Comparison of ENCODE assay signal across 17 cellular contexts in genomic region chr10:9535744-9536143, GRCh38.
DNase-seq lines count a peak whose midpoint lies in the region; ATAC-seq, FAIRE-seq and TF ChIP-seq lines count a peak whose summit lies in the region.
"Had no signal": no experiment of that assay in that cellular context is flagged by ENCODE, and none has a peak within 500 bp of the region (broad histone marks: within the 10 kb centered on the region; RNA-seq: fewer than 3 reads in every experiment).

No MANE protein-coding gene starts in this region.

- H3K27ac ChIP-seq in GM12878 (ENCODE audit: control insufficient read depth, insufficient read depth), result no peak overlapping the region
- H3K27ac ChIP-seq: ascending aorta, upper lobe of left lung had no signal

- H3K27me3 ChIP-seq in GM12878 (replicated peaks in 1 of 2; ENCODE audit: control insufficient read depth in 2 of 2, insufficient read depth in 2 of 2, low read length in 1 of 2), result no peaks in the 10 kb centered on the region
- H3K27me3 ChIP-seq: ascending aorta, upper lobe of left lung had no signal

- SMC1A ChIA-PET in GM12878 (lab: Charles Lee; ENCODE audit: uncharacterized antibody, unreplicated experiment), result no interaction called here

- no peak for TF ChIP-seq POLR2A in GM12878 (IDR thresholded peaks at IDR 0.05; ENCODE audit: low read depth, low read length)

- no peaks in the 10 kb centered on the region for H3K4me1 Mint-ChIP-seq in activated naive CD8-positive, alpha-beta T cell treated with anti-CD3 and anti-CD28 coated beads for 36 hours

- BruUV-seq in GM12878 (replicated peaks; lab: Mats Ljungman, UMichigan), result no TSS peak

- 0% methylated on average over 4 of the region's 4 CpGs for WGBS in GM12878 (ENCODE audit: insufficient coverage, insufficient replicate concordance, low lambda C conversion rate, missing lambda C conversion rate)

- CTCF ChIA-PET in GM12878 (lab: Yijun Ruan, JAX), result no interaction called here

- no peak for TF ChIP-seq EP300 in GM12878 (IDR thresholded peaks at IDR 0.05; ENCODE audit: borderline replicate concordance in 1 of 2, control insufficient read depth in 1 of 2, low read depth in 2 of 2, low read length in 2 of 2)

- peak; percentile 81 for FAIRE-seq in GM12878 (lab: Jason Lieb, UNC)
- FAIRE-seq: kidney had no signal

- RAD21 ChIA-PET in GM12878 (lab: Charles Lee; ENCODE audit: unreplicated experiment), result no interaction called here

- peaks cover 2% of the 10 kb centered on the region for H3K9me3 Mint-ChIP-seq in activated naive CD8-positive, alpha-beta T cell treated with anti-CD3 and anti-CD28 coated beads for 36 hours

- intact Hi-C loops in GM12878 (cut with micrococcal nuclease; ENCODE audit: unreplicated experiment), result no loop called here

- H3K9me3 ChIP-seq in GM12878 (replicated peaks; ENCODE audit: control insufficient read depth, insufficient read depth, low read length), result no peaks in the 10 kb centered on the region
- H3K9me3 ChIP-seq: ascending aorta, SK-N-SH, upper lobe of left lung had no signal

- peak; percentile 65 for DNase-seq in GM12878 (ENCODE audit: low read depth, low spot score)
- no peak for DNase-seq in activated naive CD8-positive, alpha-beta T cell treated with anti-CD3 and anti-CD28 coated beads for 36 hours
- DNase-seq in stimulated activated CD4-positive, alpha-beta T cell treated with anti-CD3 and anti-CD28 coated beads, Interleukin-2, amount 100 ng/mL, for 24 hours, result no peak
- DNase-seq in activated gamma-delta T cell treated with Interleukin-2 at 50 U/mL for 16 hours, result no peak
- no peak for DNase-seq in D341Med (ENCODE audit: low spot score)
- DNase-seq: activated gamma-delta T cell; cortex of kidney; GOT3; kidney; NCI-H1417 treated with DMSO at 0.1 percent for 48 hours; SK-N-SH; stimulated activated naive CD4-positive, alpha-beta T cell; upper lobe of left lung had no signal

- H2AFZ ChIP-seq in GM12878 (ENCODE audit: control insufficient read depth, low read depth, low read length), result no peak overlapping the region; the same call in 1 of the 2 replicates

- H3K9ac ChIP-seq in GM12878 (ENCODE audit: control insufficient read depth, insufficient read depth, low read length), result no peak overlapping the region
- H3K9ac ChIP-seq: SK-N-SH had no signal

- H3K36me3 ChIP-seq in GM12878 (ENCODE audit: control insufficient read depth in 2 of 2, insufficient read depth in 2 of 2, low read length in 1 of 2), result no peaks in the 10 kb centered on the region
- H3K36me3 ChIP-seq: ascending aorta, upper lobe of left lung had no signal

- H3K27ac Mint-ChIP-seq in activated naive CD8-positive, alpha-beta T cell treated with anti-CD3 and anti-CD28 coated beads for 36 hours, result no peak overlapping the region

- TF ChIP-seq RAD21 in GM12878 (IDR thresholded peaks at IDR 0.05; ENCODE audit: insufficient read depth, low read depth, low read length), result no peak

- ATAC-seq in GM18909 (IDR thresholded peaks at IDR 0.05; ENCODE audit: poor library complexity, unreplicated experiment) (peak; percentile 84), GM21825 (IDR thresholded peaks at IDR 0.05; ENCODE audit: unreplicated experiment) (peak; percentile 65), HG03139 (IDR thresholded peaks at IDR 0.05; ENCODE audit: unreplicated experiment) (peak; percentile 85), GM12878 (peak; percentile 98)

- H3K4me2 ChIP-seq in GM12878 (ENCODE audit: control insufficient read depth, insufficient read depth), result no peak overlapping the region
- H3K4me2 ChIP-seq: SK-N-SH had no signal

- H3K4me1 ChIP-seq in GM12878 (ENCODE audit: control insufficient read depth, insufficient read depth, low read length), result peaks cover 3% of the 10 kb centered on the region
- H3K4me1 ChIP-seq: ascending aorta, upper lobe of left lung had no signal

- no peaks in the 10 kb centered on the region for H3K79me2 ChIP-seq in GM12878 (ENCODE audit: control insufficient read depth, insufficient read depth, low read length)

- H4K20me1 ChIP-seq in GM12878 (ENCODE audit: control insufficient read depth, insufficient read depth), result no peaks in the 10 kb centered on the region

- POLR2A ChIA-PET in GM12878 (lab: Charles Lee), result no interaction called here

- H3K36me3 Mint-ChIP-seq in activated naive CD8-positive, alpha-beta T cell treated with anti-CD3 and anti-CD28 coated beads for 36 hours, result no peaks in the 10 kb centered on the region

- no peak overlapping the region for H3K4me3 Mint-ChIP-seq in activated naive CD8-positive, alpha-beta T cell treated with anti-CD3 and anti-CD28 coated beads for 36 hours

- H3K4me3 ChIP-seq in GM12878, result no peak overlapping the region
- H3K4me3 ChIP-seq: ascending aorta, upper lobe of left lung had no signal

- peaks cover under 1% of the 10 kb centered on the region for H3K27me3 Mint-ChIP-seq in activated naive CD8-positive, alpha-beta T cell treated with anti-CD3 and anti-CD28 coated beads for 36 hours

- in situ Hi-C loops in GM12878 (cut with MboI), result no loop called here

- no peak for TF ChIP-seq CTCF in GM12878 (IDR thresholded peaks at IDR 0.05 in 2 of 3, conservative IDR thresholded peaks at IDR 0.05 in 1 of 3; ENCODE audit: control insufficient read depth in 2 of 3, extremely low read depth in 1 of 3, insufficient read depth in 1 of 3, low read depth in 3 of 3, low read length in 3 of 3)

TF ChIP-seq in GM12878, 131 proteins besides CTCF, POLR2A, EP300 and RAD21:
- peak; percentile 54; the same call in 1 of the 3 replicates for TF ChIP-seq POU2F2 (IDR thresholded peaks at IDR 0.05; ENCODE audit: borderline replicate concordance, low read depth, low read length)
- 0 out of 2 replicates have a peak, but pooled peaks have one; percentile 20 for TF ChIP-seq MEF2A (IDR thresholded peaks at IDR 0.05; ENCODE audit: insufficient read depth, low read depth, low read length)
- no peak for TF ChIP-seq YY1 (IDR thresholded peaks at IDR 0.05; ENCODE audit: low read depth, low read length)
- TF ChIP-seq ZZZ3 (IDR thresholded peaks at IDR 0.05; ENCODE audit: control insufficient read depth, insufficient read length, low read depth), result no peak
- peak; percentile 56; the same call in 1 of the 2 replicates for TF ChIP-seq TCF12 (IDR thresholded peaks at IDR 0.05; ENCODE audit: low read depth, low read length)
- TF ChIP-seq CBX5 (IDR thresholded peaks at IDR 0.05; ENCODE audit: low read depth), result 0 out of 2 replicates have a peak, but pooled peaks have one; percentile 28
